8 cellular contexts compared by ENCODE assay signal in the genomic region with DNA sequence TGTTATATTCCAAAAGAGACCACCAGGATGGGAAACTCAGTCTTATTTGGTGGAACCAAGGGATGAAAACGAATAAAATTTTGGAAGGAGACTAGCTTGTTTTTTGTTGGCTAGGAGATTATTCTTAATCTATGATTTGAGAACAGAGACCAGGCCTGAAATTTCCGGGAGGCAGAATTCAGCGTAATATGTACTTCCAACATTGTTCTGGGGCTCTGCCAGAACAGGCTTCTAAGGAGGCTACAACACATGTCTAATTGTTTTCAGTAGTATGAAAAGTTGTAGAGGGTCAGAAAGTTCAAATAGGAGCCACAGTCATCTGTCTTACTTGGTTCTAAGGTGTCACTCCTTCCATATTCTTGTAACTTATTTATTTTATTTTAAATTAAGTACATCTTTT. TPM values are rescaled to one million over a fixed set of nuclear protein-coding genes. Genes with fewer than 3 reads are reported as not detected.
DNase-seq lines count a peak whose midpoint lies in the region; ATAC-seq lines count a peak whose summit lies in the region.

No MANE protein-coding gene starts in this region.

- H3K4me1 Mint-ChIP-seq in activated naive CD4-positive, alpha-beta T cell treated with anti-CD3 and anti-CD28 coated beads, Interleukin-2, amount 10 ng/mL, durations not matched to agents 7 days and 5 days: peaks cover 45% of the 10 kb centered on the region
- peaks cover 52% of the 10 kb centered on the region for H3K4me1 Mint-ChIP-seq in activated naive CD8-positive, alpha-beta T cell (ENCODE audit: low read depth)

- H3K27ac Mint-ChIP-seq in activated naive CD4-positive, alpha-beta T cell treated with anti-CD3 and anti-CD28 coated beads, Interleukin-2, amount 10 ng/mL, durations not matched to agents 7 days and 5 days: peak overlapping the region; percentile 99
- H3K27ac Mint-ChIP-seq in activated naive CD8-positive, alpha-beta T cell: peak overlapping the region; percentile 100

- H3K27me3 ChIP-seq in thymus (ENCODE audit: control insufficient read depth, insufficient read depth): no peaks in the 10 kb centered on the region

- no peaks in the 10 kb centered on the region for H3K9me3 Mint-ChIP-seq in activated naive CD4-positive, alpha-beta T cell treated with anti-CD3 and anti-CD28 coated beads, Interleukin-2, amount 10 ng/mL, durations not matched to agents 7 days and 5 days
- no peaks in the 10 kb centered on the region for H3K9me3 Mint-ChIP-seq in activated naive CD8-positive, alpha-beta T cell (ENCODE audit: low read depth)

- CTCF ChIA-PET in activated naive CD4-positive, alpha-beta T cell treated with anti-CD3 and anti-CD28 coated beads, Interleukin-2, amount 10 ng/mL, durations not matched to agents 7 days and 5 days (lab: Charles Lee): interaction anchor here (2.5 to 2.8 kb wide), 2 partner anchors 11 to 134 kb away, joined by 9 to 14 read pairs; no protein-coding TSS in a partner anchor

- no peaks in the 10 kb centered on the region for H3K27me3 Mint-ChIP-seq in activated naive CD4-positive, alpha-beta T cell treated with anti-CD3 and anti-CD28 coated beads, Interleukin-2, amount 10 ng/mL, durations not matched to agents 7 days and 5 days
- no peaks in the 10 kb centered on the region for H3K27me3 Mint-ChIP-seq in activated naive CD8-positive, alpha-beta T cell

- H3K36me3 ChIP-seq in thymus (ENCODE audit: control insufficient read depth, insufficient read depth): peaks cover 8% of the 10 kb centered on the region

- peak overlapping the region; percentile 92 for H3K4me3 ChIP-seq in thymus (ENCODE audit: low read length)

- no peak for DNase-seq in activated naive CD4-positive, alpha-beta T cell treated with anti-CD3 and anti-CD28 coated beads, Interleukin-2, amount 10 ng/mL, durations not matched to agents 7 days and 5 days
- DNase-seq in activated naive CD4-positive, alpha-beta T cell treated with anti-CD3 and anti-CD28 coated beads, Interleukin-2, amount 50 U/mL, for 16 hours: no peak
- DNase-seq in iris pigment epithelial cell (ENCODE audit: low read depth) (peak; percentile 19), left lobe of liver (ENCODE audit: low spot score) (no peak), NCI-H345 treated with DMSO at 0.1 percent for 48 hours (lab: John Stamatoyannopoulos, UW; ENCODE audit: unreplicated experiment) (no peak)

- H3K27ac ChIP-seq in thymus (ENCODE audit: low read depth): peak overlapping the region; percentile 18

- peaks cover 10% of the 10 kb centered on the region for H3K4me1 ChIP-seq in thymus (ENCODE audit: control insufficient read depth, insufficient read depth, low read length)

- peaks cover 36% of the 10 kb centered on the region for H3K36me3 Mint-ChIP-seq in activated naive CD4-positive, alpha-beta T cell treated with anti-CD3 and anti-CD28 coated beads, Interleukin-2, amount 10 ng/mL, durations not matched to agents 7 days and 5 days
- H3K36me3 Mint-ChIP-seq in activated naive CD8-positive, alpha-beta T cell: peaks cover 17% of the 10 kb centered on the region

- H3K9me3 ChIP-seq in thymus (ENCODE audit: control insufficient read depth): no peaks in the 10 kb centered on the region

- ATAC-seq in left lobe of liver (no peak), HG02870 (IDR thresholded peaks at IDR 0.05; ENCODE audit: unreplicated experiment) (no peak)

- WGBS in thymus: 89% methylated on average over 3 of the region's 3 CpGs

- peak overlapping the region; percentile 95 for H3K4me3 Mint-ChIP-seq in activated naive CD4-positive, alpha-beta T cell treated with anti-CD3 and anti-CD28 coated beads, Interleukin-2, amount 10 ng/mL, durations not matched to agents 7 days and 5 days
- H3K4me3 Mint-ChIP-seq in activated naive CD8-positive, alpha-beta T cell: peak overlapping the region; percentile 99

RNA-seq across cellular contexts. Expression of gene DDX21, which starts 1.7 kb away (rescaled TPM):
- 28.8 TPM for polyA plus RNA-seq in thymus
- 14.0 TPM for total RNA-seq in left lobe of liver

RNA-seq across cellular contexts. Expression of gene KIFBP, which starts 30.9 kb away (rescaled TPM):
- polyA plus RNA-seq in thymus: 25.6 TPM
- 8.2 TPM for total RNA-seq in left lobe of liver

RNA-seq across cellular contexts. Expression of gene DDX50, which starts 56.5 kb away (rescaled TPM):
- polyA plus RNA-seq in thymus: 40.0 TPM
- 6.4 TPM for total RNA-seq in left lobe of liver
